ENCODE assay signal across 27 cellular contexts in the genomic region with DNA sequence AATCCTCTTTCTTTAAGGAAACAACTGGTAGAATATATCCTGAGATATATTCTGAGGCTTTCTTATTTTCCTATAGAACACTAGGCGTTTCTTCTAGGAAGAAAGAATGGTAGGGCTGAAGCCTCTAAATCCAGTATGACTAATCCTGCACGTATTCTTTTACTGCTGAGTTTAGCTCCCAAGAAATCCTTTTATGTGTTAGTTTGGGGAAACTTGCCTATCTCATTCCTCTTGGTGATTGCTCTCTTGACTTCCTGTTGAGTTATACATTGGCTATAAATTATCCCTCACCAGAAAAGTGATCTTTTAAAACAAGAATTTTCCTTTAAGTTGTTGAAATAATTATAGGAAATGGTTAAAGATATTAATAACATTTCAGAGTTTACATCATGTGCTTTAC.
"Had no signal": no experiment of that assay in that cellular context is flagged by ENCODE, and none has a peak within 500 bp of the region (broad histone marks: within the 10 kb centered on the region; RNA-seq: fewer than 3 reads in every experiment).

No MANE protein-coding gene starts in this region.

- H3K9me3 Mint-ChIP-seq: activated B cell treated with CpG ODN at 0.5 μM for 24 hours; activated naive CD8-positive, alpha-beta T cell treated with anti-CD3 and anti-CD28 coated beads for 36 hours; T-helper 1 cell treated with Interleukin-12 subunit alpha and Interleukin-12 subunit beta and Interleukin-4 antibody, amounts not matched to agents 30 μg/mL and 1 μg/mL, for 36 hours had no signal

- H3K4me1 Mint-ChIP-seq: activated B cell treated with CpG ODN at 0.5 μM for 24 hours; activated CD4-positive, alpha-beta T cell treated with anti-CD3 and anti-CD28 coated beads for 36 hours; activated naive CD8-positive, alpha-beta T cell treated with anti-CD3 and anti-CD28 coated beads for 36 hours; immature natural killer cell had no signal

- ATAC-seq: activated CD4-positive, alpha-beta T cell treated with anti-CD3 and anti-CD28 coated beads for 36 hours; body of pancreas; left lung; natural killer cell treated with Interleukin-12 subunit alpha and Interleukin-12 subunit beta and Interleukin-15 and Interleukin-18, amount 100 ng/mL, for 72 hours; right cardiac atrium; stimulated activated naive CD8-positive, alpha-beta T cell treated with anti-CD3 and anti-CD28 coated beads, Interleukin-15, Interleukin-2, amounts not matched to agents 100 U/mL and 50 U/mL, for 24 hours had no signal

- H3K36me3 Mint-ChIP-seq: activated naive CD8-positive, alpha-beta T cell treated with anti-CD3 and anti-CD28 coated beads for 36 hours; immature natural killer cell; natural killer cell treated with Interleukin-12 subunit alpha and Interleukin-12 subunit beta and Interleukin-15 and Interleukin-18, amount 100 ng/mL, for 72 hours had no signal

- DNase-seq: activated B cell treated with CpG ODN at 0.5 μM for 24 hours; activated CD4-positive, alpha-beta T cell treated with anti-CD3 and anti-CD28 coated beads for 36 hours; activated CD4-positive, alpha-beta T cell treated with anti-CD3 and anti-CD28 coated beads, Interleukin-2, amount 50 U/mL, for 48 hours; activated naive CD4-positive, alpha-beta T cell treated with Interleukin-2 at 50 U/mL for 16 hours; activated naive CD8-positive, alpha-beta T cell treated with anti-CD3 and anti-CD28 coated beads for 36 hours; activated T-cell treated with anti-CD3 and anti-CD28 coated beads, Interleukin-2, amount 50 U/mL, for 48 hours; amniotic stem cell; body of pancreas; effector CD8-positive, alpha-beta T cell; erythroblast; foreskin fibroblast; glutamatergic neuron; immature natural killer cell; kidney glomerular epithelial cell; left lung; right cardiac atrium; stimulated activated CD4-positive, alpha-beta T cell treated with anti-CD3 and anti-CD28 coated beads, Interleukin-12 subunit alpha, Interleukin-12 subunit beta, amount 100 ng/mL, for 4 hours; stimulated activated CD4-positive, alpha-beta T cell treated with anti-CD3 and anti-CD28 coated beads, Interleukin-4, amount 100 ng/mL, for 4 hours; stimulated activated naive CD8-positive, alpha-beta T cell treated with anti-CD3 and anti-CD28 coated beads, Interleukin-15, Interleukin-2, amounts not matched to agents 100 U/mL and 50 U/mL, for 24 hours; T1000; upper lobe of left lung had no signal

- H3K4me3 ChIP-seq: body of pancreas, cardiac muscle cell, hepatocyte, left lung, lung, upper lobe of left lung had no signal

- H3K4me3 Mint-ChIP-seq: activated B cell treated with CpG ODN at 0.5 μM for 24 hours; activated CD4-positive, alpha-beta T cell treated with anti-CD3 and anti-CD28 coated beads for 36 hours; activated naive CD8-positive, alpha-beta T cell treated with anti-CD3 and anti-CD28 coated beads for 36 hours; dendritic cell treated with granulocyte-macrophage colony-stimulating factor and Interleukin-4, amounts not matched to agents 40 ng/mL and 50 ng/mL, for 4 days; immature natural killer cell; natural killer cell treated with Interleukin-12 subunit alpha and Interleukin-12 subunit beta and Interleukin-15 and Interleukin-18, amount 100 ng/mL, for 72 hours; T-helper 1 cell treated with Interleukin-12 subunit alpha and Interleukin-12 subunit beta and Interleukin-4 antibody, amounts not matched to agents 30 μg/mL and 1 μg/mL, for 36 hours had no signal

- H3K27ac Mint-ChIP-seq: activated B cell treated with CpG ODN at 0.5 μM for 24 hours; activated CD4-positive, alpha-beta T cell treated with anti-CD3 and anti-CD28 coated beads for 36 hours; activated naive CD8-positive, alpha-beta T cell treated with anti-CD3 and anti-CD28 coated beads for 36 hours; dendritic cell treated with granulocyte-macrophage colony-stimulating factor and Interleukin-4, amounts not matched to agents 40 ng/mL and 50 ng/mL, for 4 days; immature natural killer cell; natural killer cell treated with Interleukin-12 subunit alpha and Interleukin-12 subunit beta and Interleukin-15 and Interleukin-18, amount 100 ng/mL, for 72 hours; T-helper 1 cell treated with Interleukin-12 subunit alpha and Interleukin-12 subunit beta and Interleukin-4 antibody, amounts not matched to agents 30 μg/mL and 1 μg/mL, for 36 hours had no signal

- H3K27me3 Mint-ChIP-seq: activated B cell treated with CpG ODN at 0.5 μM for 24 hours; activated CD4-positive, alpha-beta T cell treated with anti-CD3 and anti-CD28 coated beads for 36 hours; activated naive CD8-positive, alpha-beta T cell treated with anti-CD3 and anti-CD28 coated beads for 36 hours; dendritic cell treated with granulocyte-macrophage colony-stimulating factor and Interleukin-4, amounts not matched to agents 40 ng/mL and 50 ng/mL, for 4 days; natural killer cell treated with Interleukin-12 subunit alpha and Interleukin-12 subunit beta and Interleukin-15 and Interleukin-18, amount 100 ng/mL, for 72 hours had no signal
